7 cellular contexts compared by ENCODE assay signal in the genomic region with DNA sequence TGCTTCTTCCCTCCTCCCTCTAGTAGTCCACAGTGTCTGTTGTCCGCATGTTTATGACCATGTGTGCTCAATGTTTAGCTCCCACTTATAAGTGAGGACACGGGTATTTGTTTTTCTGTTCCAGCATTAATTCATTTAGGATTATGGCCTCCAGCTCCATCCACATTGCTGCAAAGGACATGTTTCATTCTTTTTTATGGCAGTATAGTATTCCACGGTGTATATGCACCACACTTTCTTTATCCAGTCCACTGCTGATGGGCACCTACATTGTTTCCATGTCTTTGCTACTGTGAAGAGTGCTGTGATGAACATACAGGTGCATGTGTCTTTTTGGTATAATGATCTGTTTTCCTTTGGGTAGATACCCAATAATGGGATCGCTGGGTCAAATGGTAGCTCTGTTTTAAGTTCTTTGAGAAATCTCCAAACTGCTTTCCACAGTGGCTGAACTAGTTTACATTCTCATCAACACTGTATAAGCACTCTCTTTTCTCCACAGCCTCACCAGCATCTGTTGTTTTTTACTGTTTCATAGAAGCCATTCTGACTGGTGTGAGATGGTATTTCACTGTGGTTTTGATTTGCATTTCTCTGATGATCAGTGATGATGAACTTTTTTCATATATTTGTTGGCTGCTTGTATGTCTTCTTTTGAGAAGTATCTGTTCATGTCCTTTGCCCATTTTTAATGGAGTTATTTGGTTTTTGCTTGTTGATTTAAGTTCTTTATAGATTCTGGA.
A peak's percentile ranks its signal among the peaks of the same experiment; 100 is the strongest.
DNase-seq lines count a peak whose midpoint lies in the region; ATAC-seq, FAIRE-seq and TF ChIP-seq lines count a peak whose summit lies in the region.
"Not testable (repeated sequence)": the region's sequence is repeated elsewhere in the genome, so short reads cannot be mapped to it uniquely, and the experiment has no call there.

No MANE protein-coding gene starts in this region.

- H3K4me3 ChIP-seq in K562; fibroblast of mammary gland (ENCODE audit: control insufficient read depth, low read depth, low read length): not testable (repeated sequence)

- H3K9me1 ChIP-seq in K562 (ENCODE audit: control insufficient read depth, insufficient read depth, low read length), result not testable (repeated sequence)

- H3K27ac ChIP-seq in K562 (ENCODE audit: extremely low read depth, low read depth, low read length), result not testable (repeated sequence)

- H3K9me3 ChIP-seq in K562 (replicated peaks; ENCODE audit: control insufficient read depth, insufficient read depth, low read depth, low read length), result not testable (repeated sequence)

- peak; percentile 61 for ATAC-seq in GM18498 (IDR thresholded peaks at IDR 0.05; ENCODE audit: unreplicated experiment)
- peak; percentile 48 for ATAC-seq in GM19324 (IDR thresholded peaks at IDR 0.05; ENCODE audit: low FRiP score, unreplicated experiment)
- not testable (repeated sequence) for ATAC-seq in K562; stimulated activated memory B cell treated with anti-CD40 and anti-IgM and Interleukin-4, amounts not matched to agents 10 μg/mL and 1 μg/mL and 100 μg/mL, for 72 hours

- H3K79me2 ChIP-seq in K562 (ENCODE audit: control insufficient read depth, insufficient read depth, low read length), result not testable (repeated sequence)

- not testable (repeated sequence) for H3K36me3 ChIP-seq in K562 (ENCODE audit: control insufficient read depth, insufficient read depth, low read length)

- 3% methylated on average over 4 of the region's 4 CpGs for WGBS in K562 (ENCODE audit: insufficient coverage, low coverage, missing lambda C conversion rate)

- TF ChIP-seq CTCF in K562 (IDR thresholded peaks at IDR 0.05 in 2 of 3, conservative IDR thresholded peaks at IDR 0.05 in 1 of 3; ENCODE audit: insufficient read depth in 2 of 3, low read depth in 1 of 3, low read length in 3 of 3); fibroblast of mammary gland (conservative IDR thresholded peaks at IDR 0.05; ENCODE audit: control insufficient read depth, insufficient read depth, low read depth, low read length): not testable (repeated sequence)

- TF ChIP-seq EP300 in K562 (IDR thresholded peaks at IDR 0.05; ENCODE audit: low read length), result not testable (repeated sequence)

- CTCF ChIA-PET in K562 (lab: Yijun Ruan, JAX; ENCODE audit: low intra/inter-chr PET ratio), result not testable (repeated sequence)

- intact Hi-C loops in activated T-helper 2 cell treated with anti-CD3 and anti-CD28 coated beads, Interferon-gamma antibody, Interleukin-2, Interleukin-4, amounts not matched to agents 10 μg/mL and 5 μg/mL and 100 μg/mL, durations not matched to agents 14 hours and 24 hours and 36 hours (cut with micrococcal nuclease); K562 (cut with micrococcal nuclease): not testable (repeated sequence)

- not testable (repeated sequence) for H3K4me2 ChIP-seq in K562 (ENCODE audit: insufficient read depth, low read length)

- H4K20me1 ChIP-seq in K562 (replicated peaks; ENCODE audit: control insufficient read depth, insufficient read depth, low read length), result not testable (repeated sequence)

- H3K27me3 Mint-ChIP-seq in activated T-helper 2 cell treated with anti-CD3 and anti-CD28 coated beads, Interferon-gamma antibody, Interleukin-2, Interleukin-4, amounts not matched to agents 10 μg/mL and 5 μg/mL and 100 μg/mL, durations not matched to agents 14 hours and 24 hours and 36 hours (ENCODE audit: low read depth); stimulated activated memory B cell treated with anti-CD40 and anti-IgM and Interleukin-4, amounts not matched to agents 10 μg/mL and 1 μg/mL and 100 μg/mL, for 72 hours: not testable (repeated sequence)

- BruUV-seq in K562 (replicated peaks; lab: Mats Ljungman, UMichigan), result not testable (repeated sequence)

- POLR2A ChIA-PET in K562 (lab: Yijun Ruan, JAX), result interaction anchor here (0.8 to 1.6 kb wide), 3 partner anchors 9 to 418 kb away, joined by 3 to 5 read pairs (median 3); a partner anchor contains a TSS

- not testable (repeated sequence) for H3K4me1 ChIP-seq in K562 (replicated peaks in 1 of 2; ENCODE audit: control insufficient read depth in 2 of 2, insufficient read depth in 2 of 2, low read length in 2 of 2)

- TF ChIP-seq POLR2A in K562 (conservative IDR thresholded peaks at IDR 0.05), result not testable (repeated sequence)

- TF ChIP-seq RAD21 in K562 (CRISPR knock-in tag; conservative IDR thresholded peaks at IDR 0.05 in 1 of 2, IDR thresholded peaks at IDR 0.05 in 1 of 2), result not testable (repeated sequence)

- peaks cover 0 to 26% of the 10 kb centered on the region in 2 experiments; a peak in 2 of 5 replicates for H3K27me3 ChIP-seq in K562 (ENCODE audit: control insufficient read depth in 2 of 2, insufficient read depth in 2 of 2, low read length in 2 of 2)

- not testable (repeated sequence) for H2AFZ ChIP-seq in K562 (ENCODE audit: low read depth, low read length)

- peaks cover 54% of the 10 kb centered on the region for H3K4me1 Mint-ChIP-seq in activated T-helper 2 cell treated with anti-CD3 and anti-CD28 coated beads, Interferon-gamma antibody, Interleukin-2, Interleukin-4, amounts not matched to agents 10 μg/mL and 5 μg/mL and 100 μg/mL, durations not matched to agents 14 hours and 24 hours and 36 hours (ENCODE audit: low read depth)
- H3K4me1 Mint-ChIP-seq in stimulated activated memory B cell treated with anti-CD40 and anti-IgM and Interleukin-4, amounts not matched to agents 10 μg/mL and 1 μg/mL and 100 μg/mL, for 72 hours, result peaks cover 53% of the 10 kb centered on the region

- not testable (repeated sequence) for FAIRE-seq in K562 (lab: Jason Lieb, UNC)

- H3K36me3 Mint-ChIP-seq in activated T-helper 2 cell treated with anti-CD3 and anti-CD28 coated beads, Interferon-gamma antibody, Interleukin-2, Interleukin-4, amounts not matched to agents 10 μg/mL and 5 μg/mL and 100 μg/mL, durations not matched to agents 14 hours and 24 hours and 36 hours (ENCODE audit: low read depth), result peaks cover 12% of the 10 kb centered on the region
- H3K36me3 Mint-ChIP-seq in stimulated activated memory B cell treated with anti-CD40 and anti-IgM and Interleukin-4, amounts not matched to agents 10 μg/mL and 1 μg/mL and 100 μg/mL, for 72 hours, result not testable (repeated sequence)

- not testable (repeated sequence) for H3K9ac ChIP-seq in K562 (ENCODE audit: insufficient read depth in 1 of 2, low read depth in 2 of 2, low read length in 2 of 2)

- DNase-seq in NCI-H526 (lab: John Stamatoyannopoulos, UW) (peak; percentile 2 to 4), fibroblast of mammary gland (ENCODE audit: low read depth) (peak; percentile 20)
- not testable (repeated sequence) for DNase-seq in activated T-helper 2 cell treated with anti-CD3 and anti-CD28 coated beads, Interferon-gamma antibody, Interleukin-2, Interleukin-4, amounts not matched to agents 10 μg/mL and 5 μg/mL and 100 μg/mL, durations not matched to agents 14 hours and 24 hours and 36 hours (ENCODE audit: low spot score); K562 (ENCODE audit: extremely low read depth in 1 of 4, low spot score in 3 of 4)

- peaks cover 17% of the 10 kb centered on the region for H3K9me3 Mint-ChIP-seq in activated T-helper 2 cell treated with anti-CD3 and anti-CD28 coated beads, Interferon-gamma antibody, Interleukin-2, Interleukin-4, amounts not matched to agents 10 μg/mL and 5 μg/mL and 100 μg/mL, durations not matched to agents 14 hours and 24 hours and 36 hours
- not testable (repeated sequence) for H3K9me3 Mint-ChIP-seq in stimulated activated memory B cell treated with anti-CD40 and anti-IgM and Interleukin-4, amounts not matched to agents 10 μg/mL and 1 μg/mL and 100 μg/mL, for 72 hours

- in situ Hi-C loops in K562 (cut with MboI), result not testable (repeated sequence)

- not testable (repeated sequence) for H3K4me3 Mint-ChIP-seq in activated T-helper 2 cell treated with anti-CD3 and anti-CD28 coated beads, Interferon-gamma antibody, Interleukin-2, Interleukin-4, amounts not matched to agents 10 μg/mL and 5 μg/mL and 100 μg/mL, durations not matched to agents 14 hours and 24 hours and 36 hours (ENCODE audit: low read depth); stimulated activated memory B cell treated with anti-CD40 and anti-IgM and Interleukin-4, amounts not matched to agents 10 μg/mL and 1 μg/mL and 100 μg/mL, for 72 hours

- peak overlapping the region; percentile 50 for H3K27ac Mint-ChIP-seq in activated T-helper 2 cell treated with anti-CD3 and anti-CD28 coated beads, Interferon-gamma antibody, Interleukin-2, Interleukin-4, amounts not matched to agents 10 μg/mL and 5 μg/mL and 100 μg/mL, durations not matched to agents 14 hours and 24 hours and 36 hours
- peak overlapping the region; percentile 20 for H3K27ac Mint-ChIP-seq in stimulated activated memory B cell treated with anti-CD40 and anti-IgM and Interleukin-4, amounts not matched to agents 10 μg/mL and 1 μg/mL and 100 μg/mL, for 72 hours

TF ChIP-seq in K562, 482 proteins besides CTCF, POLR2A, EP300 and RAD21:
- TF ChIP-seq ZNF146 (CRISPR knock-in tag; IDR thresholded peaks at IDR 0.05; ENCODE audit: unreplicated experiment), result peak; percentile 91
